Comparison of ENCODE assay signal across 7 cellular contexts in genomic region chr13:28140433-28141125, GRCh38. TPM values are rescaled to one million over a fixed set of nuclear protein-coding genes. Genes with fewer than 3 reads are reported as not detected.
DNase-seq lines count a peak whose midpoint lies in the region; ATAC-seq and TF ChIP-seq lines count a peak whose summit lies in the region.

No MANE protein-coding gene starts in this region.

- H3K9ac ChIP-seq in SK-N-MC (ENCODE audit: insufficient read length), result peak overlapping the region; percentile 71

- H3K36me3 ChIP-seq in H7 (replicated peaks; ENCODE audit: control insufficient read depth, insufficient read depth, low read length), result no peaks in the 10 kb centered on the region
- H3K36me3 ChIP-seq in SK-N-MC (ENCODE audit: insufficient read depth, low read length), result no peaks in the 10 kb centered on the region; the same call in 1 of the 2 replicates

- ATAC-seq in HG03097 (IDR thresholded peaks at IDR 0.05; ENCODE audit: low FRiP score, unreplicated experiment), result no peak
- no peak for ATAC-seq in GM19035 (IDR thresholded peaks at IDR 0.05; ENCODE audit: unreplicated experiment)

- no peaks in the 10 kb centered on the region for H3K27me3 ChIP-seq in H7 (ENCODE audit: control insufficient read depth, insufficient read depth, low read length)

- DNase-seq in H7 (no peak), SK-N-MC (ENCODE audit: low read depth, low spot score) (no peak), fibroblast of pulmonary artery (ENCODE audit: low read depth) (peak; percentile 7), NCI-H2029 (lab: John Stamatoyannopoulos, UW) (no peak)

- TF ChIP-seq CTCF in fibroblast of pulmonary artery (IDR thresholded peaks at IDR 0.05; ENCODE audit: low read length, missing control alignments), result no peak

- H3K27ac ChIP-seq in SK-N-MC (no peak overlapping the region), skin epidermis (peak overlapping the region in 5 of 21 experiments; percentile 97 to 100 (median 100))

- H3K9me3 ChIP-seq in SK-N-MC (ENCODE audit: low read depth, low read length), result no peaks in the 10 kb centered on the region

- H3K4me3 ChIP-seq in H7 (ENCODE audit: insufficient read depth, low read depth, low read length) (peak overlapping the region; percentile 90), SK-N-MC (peak overlapping the region; percentile 96), fibroblast of pulmonary artery (replicated peaks; ENCODE audit: low read depth, low read length) (peak overlapping the region; percentile 69), skin epidermis (peak overlapping the region in 4 of 7 experiments; percentile 76 to 98 (median 80))

RNA-seq across cellular contexts. Expression of gene PAN3, which starts 2.2 kb away (rescaled TPM):
- total RNA-seq in H7 (2014; rRNA removed; shearing (Covaris generic)), result 15.8 and 23.5 TPM in 2 replicates

RNA-seq across cellular contexts. Expression of gene FLT3, which starts 40.2 kb away (rescaled TPM):
- total RNA-seq in H7 (2014; rRNA removed; shearing (Covaris generic)), result 0.03 and 0.22 TPM in 2 replicates
